In genomic region chr12:68888243-68888642, GRCh38 we compare ENCODE assay signal across 20 cellular contexts. TPM values are rescaled to one million over a fixed set of nuclear protein-coding genes. Genes with fewer than 3 reads are reported as not detected.
A peak's percentile ranks its signal among the peaks of the same experiment; 100 is the strongest.
DNase-seq lines count a peak whose midpoint lies in the region; ATAC-seq, FAIRE-seq and TF ChIP-seq lines count a peak whose summit lies in the region.
"Had no signal": no experiment of that assay in that cellular context is flagged by ENCODE, and none has a peak within 500 bp of the region (broad histone marks: within the 10 kb centered on the region; RNA-seq: fewer than 3 reads in every experiment).

No MANE protein-coding gene starts in this region.

- CTCF ChIA-PET in OCI-LY7 (lab: Charles Lee; ENCODE audit: unreplicated experiment) = no interaction called here

- peak overlapping the region; percentile 51 for H3K27ac Mint-ChIP-seq in activated T-cell treated with anti-CD3 and anti-CD28 coated beads, Interleukin-2, amount 50 U/mL, for 24 hours
- peak overlapping the region; percentile 21 for H3K27ac Mint-ChIP-seq in activated T-helper 17 cell treated with anti-CD3 and anti-CD28 coated beads, Interleukin-2, amount 50 U/mL, for 72 hours
- no peak overlapping the region for H3K27ac Mint-ChIP-seq in stimulated activated naive CD8-positive, alpha-beta T cell treated with anti-CD3 and anti-CD28 coated beads, Interleukin-15, amount 100 ng/mL, for 72 hours
- H3K27ac Mint-ChIP-seq in nephron progenitor cell = no peak overlapping the region

- H3K9me3 Mint-ChIP-seq in activated T-cell treated with anti-CD3 and anti-CD28 coated beads, Interleukin-2, amount 50 U/mL, for 24 hours = no peaks in the 10 kb centered on the region
- no peaks in the 10 kb centered on the region for H3K9me3 Mint-ChIP-seq in activated T-helper 17 cell treated with anti-CD3 and anti-CD28 coated beads, Interleukin-2, amount 50 U/mL, for 72 hours
- H3K9me3 Mint-ChIP-seq in stimulated activated naive CD8-positive, alpha-beta T cell treated with anti-CD3 and anti-CD28 coated beads, Interleukin-15, amount 100 ng/mL, for 72 hours = no peaks in the 10 kb centered on the region
- no peaks in the 10 kb centered on the region for H3K9me3 Mint-ChIP-seq in nephron progenitor cell
- H3K9me3 Mint-ChIP-seq: CD4-positive, alpha-beta memory T cell had no signal

- H3K27ac ChIP-seq in OCI-LY7 (ENCODE audit: low read depth, low read length, poor library complexity, severe bottlenecking) = peak overlapping the region; percentile 89
- H3K27ac ChIP-seq: BLaER1 had no signal

- no peaks in the 10 kb centered on the region for H3K9me3 ChIP-seq in OCI-LY7 (ENCODE audit: low read length)
- H3K9me3 ChIP-seq: BLaER1 had no signal

- no peaks in the 10 kb centered on the region for H4K20me1 ChIP-seq in OCI-LY7 (ENCODE audit: insufficient read depth, low read length)
- H4K20me1 ChIP-seq: BLaER1 had no signal

- no TSS peak for BruUV-seq in OCI-LY7 (replicated peaks; lab: Mats Ljungman, UMichigan)

- TF ChIP-seq CTCF in OCI-LY7 (conservative IDR thresholded peaks at IDR 0.05; ENCODE audit: low read length) = no peak
- no peak for TF ChIP-seq CTCF in D721Med (IDR thresholded peaks at IDR 0.05; ENCODE audit: insufficient read depth, missing control alignments)
- no peak for TF ChIP-seq CTCF in nephron progenitor cell (IDR thresholded peaks at IDR 0.05)

- FAIRE-seq in D721Med (lab: Jason Lieb, UNC) = no peak
- FAIRE-seq: H1 had no signal

- no peaks in the 10 kb centered on the region for H3K9me2 ChIP-seq in OCI-LY7 (ENCODE audit: insufficient read depth, low read length)

- ATAC-seq in activated T-helper 17 cell treated with anti-CD3 and anti-CD28 coated beads, Interleukin-2, amount 50 U/mL, for 72 hours (replicated peaks) = peak; percentile 72
- peak; percentile 61 for ATAC-seq in stimulated activated naive CD8-positive, alpha-beta T cell treated with anti-CD3 and anti-CD28 coated beads, Interleukin-15, amount 100 ng/mL, for 72 hours
- no peak for ATAC-seq in HG02970 (IDR thresholded peaks at IDR 0.05; ENCODE audit: low FRiP score, unreplicated experiment)
- ATAC-seq: PC-3 had no signal

- DNase-seq in activated T-cell treated with anti-CD3 and anti-CD28 coated beads, Interleukin-2, amount 50 U/mL, for 24 hours = no peak
- DNase-seq in activated T-cell treated with anti-CD3 and anti-CD28 coated beads, Interleukin-2, amount 50 U/mL, for 1 hour = no peak
- DNase-seq in OCI-LY7 (ENCODE audit: low spot score) = no peak
- no peak for DNase-seq in stimulated activated naive CD8-positive, alpha-beta T cell treated with anti-CD3 and anti-CD28 coated beads, Interleukin-15, amount 100 ng/mL, for 72 hours
- DNase-seq in D721Med (ENCODE audit: insufficient read length, low spot score) = no peak
- no peak for DNase-seq in nephron progenitor cell
- DNase-seq: Calu3; CD4-positive, alpha-beta memory T cell; NCI-H1105; NCI-H2081; NCI-H2227 treated with DMSO at 0.1 percent for 48 hours; NCI-H510A treated with DMSO at 0.1 percent for 48 hours; NCI-H774; PC-3; RPMI8226; SHP77 treated with DMSO at 0.1 percent for 48 hours had no signal

- no peaks in the 10 kb centered on the region for H3K79me2 ChIP-seq in OCI-LY7 (ENCODE audit: insufficient read depth, low read depth, low read length)

- intact Hi-C loops in OCI-LY7 (cut with micrococcal nuclease; ENCODE audit: unreplicated experiment) = loop anchor here (2.0 to 5.0 kb wide), 2 partner anchors 44 to 79 kb away; partner anchors contain the start of genes CPM and MDM2

- peaks cover 36% of the 10 kb centered on the region for H3K4me1 Mint-ChIP-seq in activated T-cell treated with anti-CD3 and anti-CD28 coated beads, Interleukin-2, amount 50 U/mL, for 24 hours (ENCODE audit: low read depth)
- peaks cover 6% of the 10 kb centered on the region for H3K4me1 Mint-ChIP-seq in activated T-helper 17 cell treated with anti-CD3 and anti-CD28 coated beads, Interleukin-2, amount 50 U/mL, for 72 hours
- peaks cover 20% of the 10 kb centered on the region for H3K4me1 Mint-ChIP-seq in stimulated activated naive CD8-positive, alpha-beta T cell treated with anti-CD3 and anti-CD28 coated beads, Interleukin-15, amount 100 ng/mL, for 72 hours
- H3K4me1 Mint-ChIP-seq in nephron progenitor cell = peaks cover 40% of the 10 kb centered on the region

- peak overlapping the region; percentile 43 for H2AFZ ChIP-seq in OCI-LY7 (ENCODE audit: low read length)

- H3K4me3 Mint-ChIP-seq in activated T-cell treated with anti-CD3 and anti-CD28 coated beads, Interleukin-2, amount 50 U/mL, for 24 hours = no peak overlapping the region
- H3K4me3 Mint-ChIP-seq in activated T-helper 17 cell treated with anti-CD3 and anti-CD28 coated beads, Interleukin-2, amount 50 U/mL, for 72 hours = no peak overlapping the region
- H3K4me3 Mint-ChIP-seq in stimulated activated naive CD8-positive, alpha-beta T cell treated with anti-CD3 and anti-CD28 coated beads, Interleukin-15, amount 100 ng/mL, for 72 hours = no peak overlapping the region
- no peak overlapping the region for H3K4me3 Mint-ChIP-seq in nephron progenitor cell
- H3K4me3 Mint-ChIP-seq: CD4-positive, alpha-beta memory T cell had no signal

- H3K27me3 Mint-ChIP-seq in activated T-cell treated with anti-CD3 and anti-CD28 coated beads, Interleukin-2, amount 50 U/mL, for 24 hours = peaks cover 2% of the 10 kb centered on the region
- H3K27me3 Mint-ChIP-seq in activated T-helper 17 cell treated with anti-CD3 and anti-CD28 coated beads, Interleukin-2, amount 50 U/mL, for 72 hours = peaks cover 3% of the 10 kb centered on the region
- no peaks in the 10 kb centered on the region for H3K27me3 Mint-ChIP-seq in stimulated activated naive CD8-positive, alpha-beta T cell treated with anti-CD3 and anti-CD28 coated beads, Interleukin-15, amount 100 ng/mL, for 72 hours
- no peaks in the 10 kb centered on the region for H3K27me3 Mint-ChIP-seq in nephron progenitor cell (ENCODE audit: low read depth, poor library complexity)

- H3K4me1 ChIP-seq in OCI-LY7 (ENCODE audit: insufficient read depth, low read length, poor library complexity, severe bottlenecking) = peaks cover 90% of the 10 kb centered on the region

- POLR2A ChIA-PET in OCI-LY7 (lab: Charles Lee) = interaction anchor here (0.7 to 8.6 kb wide), 4 partner anchors 8 to 180 kb away, joined by 4 to 81 read pairs (median 14); no protein-coding TSS in a partner anchor

- peak overlapping the region; percentile 42; the same call in 1 of the 2 replicates for H3K4me2 ChIP-seq in OCI-LY7 (ENCODE audit: low read length)
- H3K4me2 ChIP-seq: BLaER1 had no signal

- H3K36me3 ChIP-seq in OCI-LY7 (ENCODE audit: insufficient read depth, low read length) = no peaks in the 10 kb centered on the region
- H3K36me3 ChIP-seq: BLaER1 had no signal

- peaks cover 7% of the 10 kb centered on the region for H3K36me3 Mint-ChIP-seq in activated T-cell treated with anti-CD3 and anti-CD28 coated beads, Interleukin-2, amount 50 U/mL, for 24 hours (ENCODE audit: low read depth)
- no peaks in the 10 kb centered on the region for H3K36me3 Mint-ChIP-seq in activated T-helper 17 cell treated with anti-CD3 and anti-CD28 coated beads, Interleukin-2, amount 50 U/mL, for 72 hours (ENCODE audit: low read depth)
- no peaks in the 10 kb centered on the region for H3K36me3 Mint-ChIP-seq in nephron progenitor cell (ENCODE audit: low read depth)
- H3K36me3 Mint-ChIP-seq: CD4-positive, alpha-beta memory T cell had no signal

- no peak overlapping the region for H3K4me3 ChIP-seq in OCI-LY7 (ENCODE audit: low read depth, low read length, poor library complexity, severe bottlenecking)
- H3K4me3 ChIP-seq: BLaER1 had no signal

RNA-seq across cellular contexts. Expression of gene CPM, which starts 44.7 kb away (rescaled TPM):
- 3.8 and 4.8 TPM in 2 replicates for total RNA-seq in OCI-LY7 (2014; rRNA removed; shearing (Covaris generic))
- 10.5 and 13.0 TPM in 2 replicates for total RNA-seq in OCI-LY7 (2022)
- total RNA-seq in activated T-helper 17 cell treated with anti-CD3 and anti-CD28 coated beads, Interleukin-2, amount 50 U/mL, for 72 hours = 1 to 10 TPM; 3.6 to 6.3 TPM

Comparison
In these comparisons a context has a peak if more than half of its experiments do, and no peak if none do; other contexts are left out.
1. H3K27ac Mint-ChIP-seq: peak in activated T-cell treated with anti-CD3 and anti-CD28 coated beads, Interleukin-2, amount 50 U/mL, for 24 hours (single experiment) and activated T-helper 17 cell treated with anti-CD3 and anti-CD28 coated beads, Interleukin-2, amount 50 U/mL, for 72 hours (single experiment); none in stimulated activated naive CD8-positive, alpha-beta T cell treated with anti-CD3 and anti-CD28 coated beads, Interleukin-15, amount 100 ng/mL, for 72 hours (0 of 2) and nephron progenitor cell (single experiment).